10 cellular contexts compared by ENCODE assay signal in genomic region chr2:1366546-1367134, GRCh38. TPM values are rescaled to one million over a fixed set of nuclear protein-coding genes. Genes with fewer than 3 reads are reported as not detected.
DNase-seq lines count a peak whose midpoint lies in the region; ATAC-seq and TF ChIP-seq lines count a peak whose summit lies in the region.
"Had no signal": no experiment of that assay in that cellular context is flagged by ENCODE, and none has a peak within 500 bp of the region (broad histone marks: within the 10 kb centered on the region; RNA-seq: fewer than 3 reads in every experiment).

No MANE protein-coding gene starts in this region.

- TF ChIP-seq POLR2A in gastroesophageal sphincter (IDR thresholded peaks at IDR 0.05), result no peak

- DNase-seq in HT-29 (ENCODE audit: low spot score) (peak; percentile 49), NCI-H2171 (lab: John Stamatoyannopoulos, UW) (peak; percentile 90), AG20443 (ENCODE audit: low spot score) (no peak)
- peak; percentile 8 for DNase-seq in stimulated activated CD4-positive, alpha-beta T cell treated with anti-CD3 and anti-CD28 coated beads, Interleukin-1b, Interleukin-23, amount 100 ng/mL, for 48 hours
- DNase-seq: NCI-H524 treated with DMSO at 0.1 percent for 48 hours had no signal

- no peaks in the 10 kb centered on the region for H3K36me3 ChIP-seq in gastroesophageal sphincter

- no peak overlapping the region for H3K27ac ChIP-seq in gastroesophageal sphincter

- ATAC-seq in gastroesophageal sphincter, result peak; percentile 28
- ATAC-seq in HG03442 (IDR thresholded peaks at IDR 0.05; ENCODE audit: unreplicated experiment), result no peak
- ATAC-seq in GM18867 (IDR thresholded peaks at IDR 0.05; ENCODE audit: unreplicated experiment), result no peak
- ATAC-seq: activated CD4-positive, CD25-positive, alpha-beta regulatory T cell treated with anti-CD3 and anti-CD28 coated beads, Interleukin-2, amount 50 U/mL, for 24 hours had no signal

- H3K9me3 ChIP-seq in gastroesophageal sphincter, result no peaks in the 10 kb centered on the region

- TF ChIP-seq EP300 in gastroesophageal sphincter (IDR thresholded peaks at IDR 0.05), result no peak

- no peak overlapping the region for H3K4me3 ChIP-seq in gastroesophageal sphincter

- H3K4me1 ChIP-seq in gastroesophageal sphincter, result no peaks in the 10 kb centered on the region

- WGBS in gastroesophageal sphincter (ENCODE audit: low coverage in 1 of 2), 2 donors, result 64 to 84% methylated on average over 6 to 8 of the region's 20 CpGs

- H3K27me3 ChIP-seq in gastroesophageal sphincter, result peaks cover 13% of the 10 kb centered on the region

- no peak for TF ChIP-seq CTCF in gastroesophageal sphincter (IDR thresholded peaks at IDR 0.05)

RNA-seq across cellular contexts. Expression of gene TPO, which starts 46.6 kb away (rescaled TPM):
- 0.41 and 1.4 TPM in 2 replicates for total RNA-seq in HT-29 (2014; rRNA removed; shearing (Covaris generic))
- 10 to 100 TPM in 3 of 4 donors, 1 to 10 TPM in 1; 6.7 to 14.5 (median 11.3) TPM for total RNA-seq in gastroesophageal sphincter
- total RNA-seq: glomerular endothelial cell had no signal
